1 cellular context compared by ENCODE assay signal in the genomic region with DNA sequence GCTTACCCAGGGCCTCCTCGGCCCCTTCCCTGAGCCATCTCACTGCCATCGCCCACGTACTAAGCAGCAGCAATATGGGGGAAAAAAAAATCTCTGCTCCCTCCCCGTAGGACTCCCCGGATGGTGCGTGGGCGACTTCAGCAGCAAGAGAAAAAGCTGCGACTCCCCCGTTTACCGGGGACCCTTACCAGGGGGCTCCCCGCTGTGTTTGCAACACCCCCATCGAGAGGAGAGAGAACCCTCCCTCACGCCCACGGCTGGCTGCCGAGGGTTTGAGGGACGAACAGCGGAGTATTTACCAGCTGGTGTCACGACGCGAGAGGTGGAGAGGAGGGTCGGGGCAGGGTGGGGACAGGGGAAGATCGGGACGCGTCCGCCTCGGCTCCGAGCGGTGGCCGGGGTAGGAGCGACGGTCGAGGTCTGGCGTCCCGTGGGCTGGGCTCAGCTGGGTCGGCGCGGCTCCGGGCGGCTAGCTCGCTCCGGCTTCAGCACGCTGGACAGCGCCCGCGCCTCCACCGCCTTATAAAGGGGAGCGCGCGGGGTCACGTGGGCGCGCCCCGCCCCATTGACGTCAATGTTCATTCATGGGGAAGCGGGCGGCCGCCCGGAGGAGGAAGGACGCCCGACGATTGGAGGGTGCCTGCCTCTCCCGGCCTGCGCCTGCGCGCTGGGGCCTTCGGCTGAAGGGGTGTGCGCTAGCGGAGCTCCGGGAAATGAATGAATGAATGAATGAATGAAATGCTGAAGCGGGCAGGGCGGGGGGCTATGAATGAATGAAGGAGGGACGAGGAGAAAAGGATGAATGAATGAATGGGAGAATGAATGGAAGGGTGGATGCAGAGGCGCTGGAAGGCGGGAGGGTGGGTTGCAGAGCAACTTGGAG.
A peak's percentile ranks its signal among the peaks of the same experiment; 100 is the strongest.
TF ChIP-seq lines count a peak whose summit lies in the region.

VGF (minus strand) TSS at position 495 of the 883 bp plus-strand sequence. CDS start 726 bp downstream, outside the sequence.

TF ChIP-seq in K562, 482 proteins besides CTCF, POLR2A, EP300 and RAD21 (continued from another document and continues in another):
- TF ChIP-seq, protein P1, sequence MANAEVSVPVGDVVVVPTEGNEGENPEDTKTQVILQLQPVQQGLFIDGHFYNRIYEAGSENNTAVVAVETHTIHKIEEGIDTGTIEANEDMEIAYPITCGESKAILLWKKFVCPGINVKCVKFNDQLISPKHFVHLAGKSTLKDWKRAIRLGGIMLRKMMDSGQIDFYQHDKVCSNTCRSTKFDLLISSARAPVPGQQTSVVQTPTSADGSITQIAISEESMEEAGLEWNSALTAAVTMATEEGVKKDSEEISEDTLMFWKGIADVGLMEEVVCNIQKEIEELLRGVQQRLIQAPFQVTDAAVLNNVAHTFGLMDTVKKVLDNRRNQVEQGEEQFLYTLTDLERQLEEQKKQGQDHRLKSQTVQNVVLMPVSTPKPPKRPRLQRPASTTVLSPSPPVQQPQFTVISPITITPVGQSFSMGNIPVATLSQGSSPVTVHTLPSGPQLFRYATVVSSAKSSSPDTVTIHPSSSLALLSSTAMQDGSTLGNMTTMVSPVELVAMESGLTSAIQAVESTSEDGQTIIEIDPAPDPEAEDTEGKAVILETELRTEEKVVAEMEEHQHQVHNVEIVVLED (CRISPR knock-in tag; IDR thresholded peaks at IDR 0.05) = peak; percentile 67
- TF ChIP-seq ZZZ3 (IDR thresholded peaks at IDR 0.05) (no peak), ZNF436 (CRISPR knock-in tag; IDR thresholded peaks at IDR 0.05) (no peak), USF2 (CRISPR knock-in tag; IDR thresholded peaks at IDR 0.05) (peak; percentile 100), TAF1 (IDR thresholded peaks at IDR 0.05; ENCODE audit: control insufficient read depth, extremely low read depth, insufficient read depth, low read length, severe bottlenecking) (no peak), MEIS2 (IDR thresholded peaks at IDR 0.05; ENCODE audit: partially characterized antibody) (peak; percentile 90), DLX4 (CRISPR knock-in tag; IDR thresholded peaks at IDR 0.05) (no peak), CHD1 (IDR thresholded peaks at IDR 0.05; ENCODE audit: low read length) (no peak), MCM5 (IDR thresholded peaks at IDR 0.05; ENCODE audit: low read depth) (no peak), PRMT5 (CRISPR knock-in tag; IDR thresholded peaks at IDR 0.05) (peak; percentile 97), E2F3 (CRISPR knock-in tag; IDR thresholded peaks at IDR 0.05) (no peak; the same call in none of the 2 replicates), SAFB2 (IDR thresholded peaks at IDR 0.05; ENCODE audit: borderline replicate concordance, low read depth, low read length, severe bottlenecking) (no peak), FOXP1 (CRISPR knock-in tag; IDR thresholded peaks at IDR 0.05) (peak; percentile 99), ZNF146 (CRISPR knock-in tag; IDR thresholded peaks at IDR 0.05; ENCODE audit: unreplicated experiment) (peak; percentile 43), ELK3 (CRISPR knock-in tag; IDR thresholded peaks at IDR 0.05) (no peak), SPI1 (IDR thresholded peaks at IDR 0.05; ENCODE audit: borderline replicate concordance, low read depth, low read length) (peak; percentile 22; the same call in 1 of the 2 replicates), BRF2 (IDR thresholded peaks at IDR 0.05; ENCODE audit: borderline replicate concordance, insufficient read depth, insufficient read length) (no peak), TSC22D4 (tag; IDR thresholded peaks at IDR 0.05) (no peak), RHOXF2B (CRISPR knock-in tag; conservative IDR thresholded peaks at IDR 0.05) (no peak), STAT5A (IDR thresholded peaks at IDR 0.05; ENCODE audit: borderline replicate concordance, low read length) (no peak), EWSR1 (IDR thresholded peaks at IDR 0.05; ENCODE audit: borderline replicate concordance, low read depth, partially characterized antibody) (no peak), ZNF143 (CRISPR knock-in tag; IDR thresholded peaks at IDR 0.05) (no peak), PTBP1 (IDR thresholded peaks at IDR 0.05; ENCODE audit: low read depth, low read length) (no peak), NUFIP1 (IDR thresholded peaks at IDR 0.05; ENCODE audit: partially characterized antibody) (no peak), CCAR2 (IDR thresholded peaks at IDR 0.05; ENCODE audit: low read depth, low read length) (no peak), PBX2 (CRISPR knock-in tag; IDR thresholded peaks at IDR 0.05; ENCODE audit: low read depth) (peak; percentile 32), PBX2 (tag; conservative IDR thresholded peaks at IDR 0.05; ENCODE audit: low read depth) (no peak), FOSL1 (tag; conservative IDR thresholded peaks at IDR 0.05) (no peak), IRF2 (CRISPR knock-in tag; IDR thresholded peaks at IDR 0.05) (peak; percentile 85; the same call in 1 of the 2 replicates), CC2D1A (IDR thresholded peaks at IDR 0.05) (no peak), NR2F6 (CRISPR knock-in tag; IDR thresholded peaks at IDR 0.05) (no peak), ZNF445 (CRISPR knock-in tag; IDR thresholded peaks at IDR 0.05; ENCODE audit: low read depth) (no peak), CAMTA2 (CRISPR knock-in tag; conservative IDR thresholded peaks at IDR 0.05) (0 out of 2 replicates have a peak, but pooled peaks have one; percentile 13), CHCHD3 (CRISPR knock-in tag; IDR thresholded peaks at IDR 0.05) (no peak), TCF3 (CRISPR knock-in tag; IDR thresholded peaks at IDR 0.05) (peak; percentile 49), XRCC5 (IDR thresholded peaks at IDR 0.05; ENCODE audit: low read depth, low read length) (peak; percentile 70), MAFG (tag; conservative IDR thresholded peaks at IDR 0.05) (no peak), HNRNPH1 (optimal IDR thresholded peaks at IDR 0.05; ENCODE audit: low read depth, low read length) (no peak)
- TF ChIP-seq, protein P2, sequence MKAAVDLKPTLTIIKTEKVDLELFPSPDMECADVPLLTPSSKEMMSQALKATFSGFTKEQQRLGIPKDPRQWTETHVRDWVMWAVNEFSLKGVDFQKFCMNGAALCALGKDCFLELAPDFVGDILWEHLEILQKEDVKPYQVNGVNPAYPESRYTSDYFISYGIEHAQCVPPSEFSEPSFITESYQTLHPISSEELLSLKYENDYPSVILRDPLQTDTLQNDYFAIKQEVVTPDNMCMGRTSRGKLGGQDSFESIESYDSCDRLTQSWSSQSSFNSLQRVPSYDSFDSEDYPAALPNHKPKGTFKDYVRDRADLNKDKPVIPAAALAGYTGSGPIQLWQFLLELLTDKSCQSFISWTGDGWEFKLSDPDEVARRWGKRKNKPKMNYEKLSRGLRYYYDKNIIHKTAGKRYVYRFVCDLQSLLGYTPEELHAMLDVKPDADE (conservative IDR thresholded peaks at IDR 0.05; ENCODE audit: control insufficient read depth, low read depth, low read length) = peak; percentile 91
- TF ChIP-seq, protein P3, sequence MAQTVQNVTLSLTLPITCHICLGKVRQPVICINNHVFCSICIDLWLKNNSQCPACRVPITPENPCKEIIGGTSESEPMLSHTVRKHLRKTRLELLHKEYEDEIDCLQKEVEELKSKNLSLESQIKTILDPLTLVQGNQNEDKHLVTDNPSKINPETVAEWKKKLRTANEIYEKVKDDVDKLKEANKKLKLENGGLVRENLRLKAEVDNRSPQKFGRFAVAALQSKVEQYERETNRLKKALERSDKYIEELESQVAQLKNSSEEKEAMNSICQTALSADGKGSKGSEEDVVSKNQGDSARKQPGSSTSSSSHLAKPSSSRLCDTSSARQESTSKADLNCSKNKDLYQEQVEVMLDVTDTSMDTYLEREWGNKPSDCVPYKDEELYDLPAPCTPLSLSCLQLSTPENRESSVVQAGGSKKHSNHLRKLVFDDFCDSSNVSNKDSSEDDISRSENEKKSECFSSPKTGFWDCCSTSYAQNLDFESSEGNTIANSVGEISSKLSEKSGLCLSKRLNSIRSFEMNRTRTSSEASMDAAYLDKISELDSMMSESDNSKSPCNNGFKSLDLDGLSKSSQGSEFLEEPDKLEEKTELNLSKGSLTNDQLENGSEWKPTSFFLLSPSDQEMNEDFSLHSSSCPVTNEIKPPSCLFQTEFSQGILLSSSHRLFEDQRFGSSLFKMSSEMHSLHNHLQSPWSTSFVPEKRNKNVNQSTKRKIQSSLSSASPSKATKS (CRISPR knock-in tag; IDR thresholded peaks at IDR 0.05) = no peak
- TF ChIP-seq, protein P4, sequence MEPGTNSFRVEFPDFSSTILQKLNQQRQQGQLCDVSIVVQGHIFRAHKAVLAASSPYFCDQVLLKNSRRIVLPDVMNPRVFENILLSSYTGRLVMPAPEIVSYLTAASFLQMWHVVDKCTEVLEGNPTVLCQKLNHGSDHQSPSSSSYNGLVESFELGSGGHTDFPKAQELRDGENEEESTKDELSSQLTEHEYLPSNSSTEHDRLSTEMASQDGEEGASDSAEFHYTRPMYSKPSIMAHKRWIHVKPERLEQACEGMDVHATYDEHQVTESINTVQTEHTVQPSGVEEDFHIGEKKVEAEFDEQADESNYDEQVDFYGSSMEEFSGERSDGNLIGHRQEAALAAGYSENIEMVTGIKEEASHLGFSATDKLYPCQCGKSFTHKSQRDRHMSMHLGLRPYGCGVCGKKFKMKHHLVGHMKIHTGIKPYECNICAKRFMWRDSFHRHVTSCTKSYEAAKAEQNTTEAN (CRISPR knock-in tag; IDR thresholded peaks at IDR 0.05) = peak; percentile 91
- TF ChIP-seq, protein P5, sequence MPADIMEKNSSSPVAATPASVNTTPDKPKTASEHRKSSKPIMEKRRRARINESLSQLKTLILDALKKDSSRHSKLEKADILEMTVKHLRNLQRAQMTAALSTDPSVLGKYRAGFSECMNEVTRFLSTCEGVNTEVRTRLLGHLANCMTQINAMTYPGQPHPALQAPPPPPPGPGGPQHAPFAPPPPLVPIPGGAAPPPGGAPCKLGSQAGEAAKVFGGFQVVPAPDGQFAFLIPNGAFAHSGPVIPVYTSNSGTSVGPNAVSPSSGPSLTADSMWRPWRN (IDR thresholded peaks at IDR 0.05; ENCODE audit: low read depth) = no peak
- TF ChIP-seq, protein P6, sequence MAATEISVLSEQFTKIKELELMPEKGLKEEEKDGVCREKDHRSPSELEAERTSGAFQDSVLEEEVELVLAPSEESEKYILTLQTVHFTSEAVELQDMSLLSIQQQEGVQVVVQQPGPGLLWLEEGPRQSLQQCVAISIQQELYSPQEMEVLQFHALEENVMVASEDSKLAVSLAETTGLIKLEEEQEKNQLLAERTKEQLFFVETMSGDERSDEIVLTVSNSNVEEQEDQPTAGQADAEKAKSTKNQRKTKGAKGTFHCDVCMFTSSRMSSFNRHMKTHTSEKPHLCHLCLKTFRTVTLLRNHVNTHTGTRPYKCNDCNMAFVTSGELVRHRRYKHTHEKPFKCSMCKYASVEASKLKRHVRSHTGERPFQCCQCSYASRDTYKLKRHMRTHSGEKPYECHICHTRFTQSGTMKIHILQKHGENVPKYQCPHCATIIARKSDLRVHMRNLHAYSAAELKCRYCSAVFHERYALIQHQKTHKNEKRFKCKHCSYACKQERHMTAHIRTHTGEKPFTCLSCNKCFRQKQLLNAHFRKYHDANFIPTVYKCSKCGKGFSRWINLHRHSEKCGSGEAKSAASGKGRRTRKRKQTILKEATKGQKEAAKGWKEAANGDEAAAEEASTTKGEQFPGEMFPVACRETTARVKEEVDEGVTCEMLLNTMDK (IDR thresholded peaks at IDR 0.05; ENCODE audit: borderline replicate concordance, insufficient read depth, low read depth, low read length, poor library complexity, severe bottlenecking) = no peak
- TF ChIP-seq, protein P7, sequence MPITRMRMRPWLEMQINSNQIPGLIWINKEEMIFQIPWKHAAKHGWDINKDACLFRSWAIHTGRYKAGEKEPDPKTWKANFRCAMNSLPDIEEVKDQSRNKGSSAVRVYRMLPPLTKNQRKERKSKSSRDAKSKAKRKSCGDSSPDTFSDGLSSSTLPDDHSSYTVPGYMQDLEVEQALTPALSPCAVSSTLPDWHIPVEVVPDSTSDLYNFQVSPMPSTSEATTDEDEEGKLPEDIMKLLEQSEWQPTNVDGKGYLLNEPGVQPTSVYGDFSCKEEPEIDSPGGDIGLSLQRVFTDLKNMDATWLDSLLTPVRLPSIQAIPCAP (CRISPR knock-in tag; IDR thresholded peaks at IDR 0.05; ENCODE audit: borderline replicate concordance) = peak; percentile 96
